In genomic region chr1:25504706-25505560, GRCh38 we compare ENCODE assay signal across 16 cellular contexts. TPM values are rescaled to one million over a fixed set of nuclear protein-coding genes. Genes with fewer than 3 reads are reported as not detected.
DNase-seq lines count a peak whose midpoint lies in the region; ATAC-seq and TF ChIP-seq lines count a peak whose summit lies in the region.
"Had no signal": no experiment of that assay in that cellular context is flagged by ENCODE, and none has a peak within 500 bp of the region (broad histone marks: within the 10 kb centered on the region; RNA-seq: fewer than 3 reads in every experiment).

No MANE protein-coding gene starts in this region.

- H3K9me3 ChIP-seq in adipocyte (ENCODE audit: control insufficient read depth, low read length): no peaks in the 10 kb centered on the region
- H3K9me3 ChIP-seq in left lung: no peaks in the 10 kb centered on the region
- H3K9me3 ChIP-seq in uterus: no peaks in the 10 kb centered on the region

- no peak for ATAC-seq in GM23338
- ATAC-seq in left lung: peak; percentile 32
- no peak for ATAC-seq in stimulated activated effector memory CD8-positive, alpha-beta T cell treated with anti-CD3 and anti-CD28 coated beads, Interleukin-12 subunit alpha, Interleukin-12 subunit beta, amount 100 ng/mL, for 72 hours
- ATAC-seq: left colon had no signal

- DNase-seq in CD1c-positive myeloid dendritic cell (ENCODE audit: extremely low spot score) (peak; percentile 3), GM23338 (ENCODE audit: low spot score) (no peak), adipocyte (ENCODE audit: low read depth) (peak; percentile 41), left lung (no peak), NCI-H1694 (lab: John Stamatoyannopoulos, UW) (no peak), uterus (no peak)
- no peak for DNase-seq in central memory CD4-positive, alpha-beta T cell
- no peak for DNase-seq in stimulated activated effector memory CD8-positive, alpha-beta T cell treated with anti-CD3 and anti-CD28 coated beads, Interleukin-12 subunit alpha, Interleukin-12 subunit beta, amount 100 ng/mL, for 72 hours (ENCODE audit: low spot score in 2 of 2)
- DNase-seq: activated CD4-positive, CD25-positive, alpha-beta regulatory T cell; activated T-cell treated with anti-CD3 and anti-CD28 coated beads for 4 hours; HFFc6; left colon; NCI-H146; NK-92 treated with Interleukin-12 subunit alpha and Interleukin-12 subunit beta, amount 100 ng/mL, for 24 hours had no signal

- no peak overlapping the region for H3K4me3 ChIP-seq in GM23338
- no peak overlapping the region for H3K4me3 ChIP-seq in adipocyte (ENCODE audit: low read length)
- H3K4me3 ChIP-seq in left lung: no peak overlapping the region
- H3K4me3 ChIP-seq in uterus: no peak overlapping the region

- no peak overlapping the region for H3K27ac Mint-ChIP-seq in GM23338
- no peak overlapping the region for H3K27ac Mint-ChIP-seq in stimulated activated effector memory CD8-positive, alpha-beta T cell treated with anti-CD3 and anti-CD28 coated beads, Interleukin-12 subunit alpha, Interleukin-12 subunit beta, amount 100 ng/mL, for 72 hours
- H3K27ac Mint-ChIP-seq: dendritic cell treated with granulocyte-macrophage colony-stimulating factor and Interleukin-4, amounts not matched to agents 40 ng/mL and 50 ng/mL, for 4 days; HFFc6 had no signal

- no peak overlapping the region for H3K9ac ChIP-seq in adipocyte (ENCODE audit: low read length)

- H3K4me1 ChIP-seq in GM23338 (ENCODE audit: insufficient read depth) (peaks cover 34% of the 10 kb centered on the region), adipocyte (ENCODE audit: control insufficient read depth, insufficient read depth, low read length) (peaks cover 30% of the 10 kb centered on the region), left lung (peaks cover 3 to 5% of the 10 kb centered on the region in 2 donors), uterus (no peaks in the 10 kb centered on the region)

- H3K9me2 ChIP-seq in GM23338 (ENCODE audit: insufficient read depth): no peaks in the 10 kb centered on the region

- H2AFZ ChIP-seq in GM23338: peak overlapping the region; percentile 66; the same call in 1 of the 2 replicates

- H3K79me2 ChIP-seq in GM23338 (replicated peaks; ENCODE audit: insufficient read depth): no peaks in the 10 kb centered on the region

- no peaks in the 10 kb centered on the region; the same call in 1 of the 2 replicates for H3F3A ChIP-seq in GM23338 (replicated peaks; ENCODE audit: low read depth)

- peak overlapping the region; percentile 79; the same call in 1 of the 2 replicates for H3K4me2 ChIP-seq in GM23338

- TF ChIP-seq POLR2A in uterus (IDR thresholded peaks at IDR 0.05): no peak

- no peak for TF ChIP-seq CTCF in GM23338 (conservative IDR thresholded peaks at IDR 0.05; ENCODE audit: low read depth in 2 of 2)
- no peak for TF ChIP-seq CTCF in left lung (IDR thresholded peaks at IDR 0.05)
- no peak for TF ChIP-seq CTCF in uterus (IDR thresholded peaks at IDR 0.05)

- intact Hi-C loops in left lung (cut with DNase I) (no loop called here), uterus (cut with DNase I; ENCODE audit: low total_unique reads) (no loop called here)

- no peaks in the 10 kb centered on the region; the same call in 2 of the 3 replicates for H3K36me3 Mint-ChIP-seq in GM23338 (ENCODE audit: low read depth)
- H3K36me3 Mint-ChIP-seq in stimulated activated effector memory CD8-positive, alpha-beta T cell treated with anti-CD3 and anti-CD28 coated beads, Interleukin-12 subunit alpha, Interleukin-12 subunit beta, amount 100 ng/mL, for 72 hours: peaks cover 12% of the 10 kb centered on the region

- peak overlapping the region; percentile 70; the same call in 1 of the 2 replicates for H3K27ac ChIP-seq in GM23338 (ENCODE audit: low read depth)
- H3K27ac ChIP-seq in left lung: no peak overlapping the region
- H3K27ac ChIP-seq in uterus: no peak overlapping the region

- peaks cover 45% of the 10 kb centered on the region for H3K4me1 Mint-ChIP-seq in GM23338
- peaks cover 17% of the 10 kb centered on the region for H3K4me1 Mint-ChIP-seq in stimulated activated effector memory CD8-positive, alpha-beta T cell treated with anti-CD3 and anti-CD28 coated beads, Interleukin-12 subunit alpha, Interleukin-12 subunit beta, amount 100 ng/mL, for 72 hours

- H3K27me3 ChIP-seq in GM23338 (ENCODE audit: insufficient read depth) (no peaks in the 10 kb centered on the region), adipocyte (replicated peaks; ENCODE audit: control insufficient read depth, insufficient read depth, low read length) (no peaks in the 10 kb centered on the region), left lung (no peaks in the 10 kb centered on the region), uterus (no peaks in the 10 kb centered on the region)

- no peak overlapping the region for H3K4me3 Mint-ChIP-seq in GM23338
- no peak overlapping the region for H3K4me3 Mint-ChIP-seq in stimulated activated effector memory CD8-positive, alpha-beta T cell treated with anti-CD3 and anti-CD28 coated beads, Interleukin-12 subunit alpha, Interleukin-12 subunit beta, amount 100 ng/mL, for 72 hours
- H3K4me3 Mint-ChIP-seq: dendritic cell treated with granulocyte-macrophage colony-stimulating factor and Interleukin-4, amounts not matched to agents 40 ng/mL and 50 ng/mL, for 4 days; HFFc6; neural crest cell had no signal

- H4K20me1 ChIP-seq in GM23338 (replicated peaks; ENCODE audit: insufficient read depth): no peaks in the 10 kb centered on the region

- H3K9me3 Mint-ChIP-seq in GM23338: peaks cover 3% of the 10 kb centered on the region; the same call in 2 of the 3 replicates
- no peaks in the 10 kb centered on the region for H3K9me3 Mint-ChIP-seq in stimulated activated effector memory CD8-positive, alpha-beta T cell treated with anti-CD3 and anti-CD28 coated beads, Interleukin-12 subunit alpha, Interleukin-12 subunit beta, amount 100 ng/mL, for 72 hours
- H3K9me3 Mint-ChIP-seq: dendritic cell treated with granulocyte-macrophage colony-stimulating factor and Interleukin-4, amounts not matched to agents 40 ng/mL and 50 ng/mL, for 4 days; HFFc6; neural crest cell had no signal

- H3K36me3 ChIP-seq in GM23338 (ENCODE audit: insufficient read depth): no peaks in the 10 kb centered on the region
- H3K36me3 ChIP-seq in adipocyte (ENCODE audit: control insufficient read depth, insufficient read depth, low read length, severe bottlenecking): no peaks in the 10 kb centered on the region
- H3K36me3 ChIP-seq in left lung: peaks cover 0 to 8% of the 10 kb centered on the region in 2 donors
- H3K36me3 ChIP-seq in uterus: no peaks in the 10 kb centered on the region

- H3K27me3 Mint-ChIP-seq in GM23338 (ENCODE audit: insufficient read depth, low read depth, poor library complexity): peaks cover 24% of the 10 kb centered on the region

TF ChIP-seq in GM23338, 12 proteins besides CTCF, POLR2A, EP300 and RAD21 (continues in another document):
- TF ChIP-seq NANOG (IDR thresholded peaks at IDR 0.05; ENCODE audit: borderline replicate concordance): no peak
- no peak for TF ChIP-seq EZH2phosphoT487 (IDR thresholded peaks at IDR 0.05; ENCODE audit: unreplicated experiment)
- no peak for TF ChIP-seq ZNF114 (CRISPR knock-in tag; IDR thresholded peaks at IDR 0.05)
- TF ChIP-seq CREB1 (CRISPR knock-in tag; IDR thresholded peaks at IDR 0.05; ENCODE audit: low read depth): no peak
- TF ChIP-seq POLR2AphosphoS5 (IDR thresholded peaks at IDR 0.05; ENCODE audit: low read depth): no peak

RNA-seq across cellular contexts. Expression of gene LDLRAP1, which starts 38.5 kb away (rescaled TPM):
- total RNA-seq in GM23338 (2014; rRNA removed; shearing (Covaris generic)): 17.1 and 22.7 TPM in 2 replicates
- 6.5 and 9.6 TPM in 2 replicates for polyA plus RNA-seq in GM23338 (2016; fragmentation: Nextera tagmentation; extraction: Ambion mirVana)
- 10 to 100 TPM; 24.2 to 25.0 TPM for total RNA-seq in left lung
- total RNA-seq in uterus: 10 to 100 TPM in 1 of 4 donors, 1 to 10 TPM in 3; 1.2 to 26.6 (median 7.7) TPM

Comparison
In these comparisons a context has a peak if more than half of its experiments do, and no peak if none do; other contexts are left out.
1. DNase-seq: peak in CD1c-positive myeloid dendritic cell (single experiment) and adipocyte (single experiment); none in GM23338 (single experiment), left lung (0 of 2), NCI-H1694 (single experiment), uterus (0 of 2), central memory CD4-positive, alpha-beta T cell (single experiment) and stimulated activated effector memory CD8-positive, alpha-beta T cell treated with anti-CD3 and anti-CD28 coated beads, Interleukin-12 subunit alpha, Interleukin-12 subunit beta, amount 100 ng/mL, for 72 hours (0 of 2).